In the genomic region with DNA sequence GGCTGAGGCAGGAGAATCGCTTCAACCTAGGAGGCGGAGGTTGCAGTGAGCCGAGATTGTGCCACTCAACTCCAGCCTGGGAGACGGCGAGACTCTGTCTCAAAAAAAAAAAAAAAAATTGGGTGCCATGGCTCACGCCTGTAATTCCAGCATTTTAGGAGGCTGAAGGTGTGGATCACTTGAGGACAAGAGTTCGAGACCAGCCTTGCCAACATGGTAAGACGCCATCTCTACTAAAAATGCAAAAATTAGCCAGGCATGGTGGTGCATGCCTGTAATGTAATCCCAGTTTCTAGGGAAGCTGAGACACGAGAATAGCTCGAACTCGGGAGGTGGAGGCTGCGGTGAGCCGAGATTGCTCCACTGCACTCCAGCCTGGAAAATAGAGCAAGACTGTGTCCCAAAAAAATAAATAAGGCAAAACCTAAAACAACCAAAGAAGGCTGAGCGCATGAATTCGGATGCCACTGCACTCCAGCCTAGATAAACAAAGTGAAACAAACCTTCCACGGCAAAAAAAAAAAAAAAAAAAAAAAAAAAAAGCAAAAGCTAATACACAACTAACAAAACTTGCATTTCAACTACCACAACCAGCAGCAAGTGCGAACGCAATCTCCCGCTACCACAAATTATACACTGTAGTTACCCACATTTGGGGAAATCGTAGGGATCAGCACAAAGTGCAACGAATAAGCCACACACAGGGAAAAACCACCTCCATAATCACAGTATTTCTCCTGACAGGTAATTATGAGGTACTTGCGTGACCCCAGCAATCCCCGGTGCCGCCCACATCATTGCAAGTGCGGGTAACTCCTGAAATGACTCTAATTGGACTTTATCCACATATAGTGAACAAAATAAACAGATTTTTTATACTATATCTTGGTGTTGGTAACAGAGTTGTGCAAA, we compare ENCODE assay signal across 12 cellular contexts. TPM values are rescaled to one million over a fixed set of nuclear protein-coding genes. Genes with fewer than 3 reads are reported as not detected.
DNase-seq lines count a peak whose midpoint lies in the region; ATAC-seq, FAIRE-seq and TF ChIP-seq lines count a peak whose summit lies in the region.
"Had no signal": no experiment of that assay in that cellular context is flagged by ENCODE, and none has a peak within 500 bp of the region (broad histone marks: within the 10 kb centered on the region; RNA-seq: fewer than 3 reads in every experiment).

No MANE protein-coding gene starts in this region.

- intact Hi-C loops in kidney (cut with DNase I) = no loop called here

- H3K27ac ChIP-seq in kidney (ENCODE audit: low read depth in 2 of 2, low read length in 2 of 2) = no peak overlapping the region
- H3K27ac ChIP-seq in subcutaneous abdominal adipose tissue (ENCODE audit: low read depth, low read length) = no peak overlapping the region

- CTCF ChIA-PET in activated CD8-positive, alpha-beta memory T cell treated with anti-CD3 and anti-CD28 coated beads, Interleukin-2, amount 10 ng/mL, durations not matched to agents 7 days and 5 days (lab: Charles Lee) = no interaction called here

- H3K4me1 ChIP-seq in kidney (ENCODE audit: control insufficient read depth in 1 of 2, insufficient read depth in 1 of 2, low read depth in 1 of 2, low read length in 2 of 2) (peaks cover 0 to 4% of the 10 kb centered on the region in 2 donors), subcutaneous abdominal adipose tissue (ENCODE audit: control insufficient read depth in 5 of 5, insufficient read depth in 5 of 5, low read length in 5 of 5) (peaks cover 0 to 4% (median 0%) of the 10 kb centered on the region in 5 donors)
- H3K4me1 ChIP-seq: pancreas had no signal

- no peaks in the 10 kb centered on the region for H3K9me3 ChIP-seq in kidney (ENCODE audit: control insufficient read depth in 1 of 2, low read length in 2 of 2)
- no peaks in the 10 kb centered on the region for H3K9me3 ChIP-seq in subcutaneous abdominal adipose tissue (ENCODE audit: control insufficient read depth in 5 of 5, low read length in 5 of 5)
- H3K9me3 ChIP-seq: pancreas had no signal

- H3K27ac Mint-ChIP-seq in activated CD8-positive, alpha-beta memory T cell treated with anti-CD3 and anti-CD28 coated beads, Interleukin-2, amount 10 ng/mL, durations not matched to agents 7 days and 5 days = peak overlapping the region; percentile 45

- no peaks in the 10 kb centered on the region for H3K27me3 ChIP-seq in subcutaneous abdominal adipose tissue (ENCODE audit: control insufficient read depth in 5 of 5, insufficient read depth in 4 of 5, low read length in 5 of 5)
- H3K27me3 ChIP-seq: pancreas had no signal

- H3K36me3 ChIP-seq in kidney (ENCODE audit: control insufficient read depth in 1 of 2, insufficient read depth in 2 of 2, low read length in 2 of 2) = no peaks in the 10 kb centered on the region
- no peaks in the 10 kb centered on the region for H3K36me3 ChIP-seq in subcutaneous abdominal adipose tissue (ENCODE audit: control insufficient read depth in 5 of 5, insufficient read depth in 5 of 5, low read length in 5 of 5)
- H3K36me3 ChIP-seq: pancreas had no signal

- no peak for DNase-seq in activated CD8-positive, alpha-beta memory T cell treated with anti-CD3 and anti-CD28 coated beads, Interleukin-2, amount 10 ng/mL, durations not matched to agents 7 days and 5 days
- no peak for DNase-seq in activated CD8-positive, alpha-beta memory T cell treated with anti-CD3 and anti-CD28 coated beads, Interleukin-2, amount 50 U/mL, for 48 hours
- DNase-seq in SHP77 (lab: John Stamatoyannopoulos, UW) = peak; percentile 41 to 55
- DNase-seq in kidney = peak; percentile 37
- DNase-seq in foreskin melanocyte = no peak
- no peak for DNase-seq in frontal cortex (ENCODE audit: low spot score in 2 of 2)
- no peak for DNase-seq in HuH-7 (ENCODE audit: low spot score)
- DNase-seq: NCI-H146, SIG-M5 had no signal

- peak overlapping the region; percentile 56 to 59 for H3K4me3 ChIP-seq in kidney (ENCODE audit: low read length in 2 of 2)
- peak overlapping the region in 3 of 5 donors; percentile 2 to 29 (median 4) for H3K4me3 ChIP-seq in subcutaneous abdominal adipose tissue (ENCODE audit: low read depth in 1 of 5, low read length in 5 of 5)

- peaks cover 21% of the 10 kb centered on the region for H3K27me3 Mint-ChIP-seq in activated CD8-positive, alpha-beta memory T cell treated with anti-CD3 and anti-CD28 coated beads, Interleukin-2, amount 10 ng/mL, durations not matched to agents 7 days and 5 days

- peak overlapping the region; percentile 42 for H3K4me3 Mint-ChIP-seq in activated CD8-positive, alpha-beta memory T cell treated with anti-CD3 and anti-CD28 coated beads, Interleukin-2, amount 10 ng/mL, durations not matched to agents 7 days and 5 days

- no peak for TF ChIP-seq CTCF in kidney (IDR thresholded peaks at IDR 0.05; ENCODE audit: borderline replicate concordance, extremely low read depth, insufficient read depth)

- no peak for ATAC-seq in activated CD8-positive, alpha-beta memory T cell treated with anti-CD3 and anti-CD28 coated beads, Interleukin-2, amount 10 ng/mL, durations not matched to agents 7 days and 5 days

- no peaks in the 10 kb centered on the region for H3K9me3 Mint-ChIP-seq in activated CD8-positive, alpha-beta memory T cell treated with anti-CD3 and anti-CD28 coated beads, Interleukin-2, amount 10 ng/mL, durations not matched to agents 7 days and 5 days (ENCODE audit: low read depth)

- peaks cover 7% of the 10 kb centered on the region for H3K4me1 Mint-ChIP-seq in activated CD8-positive, alpha-beta memory T cell treated with anti-CD3 and anti-CD28 coated beads, Interleukin-2, amount 10 ng/mL, durations not matched to agents 7 days and 5 days

- H3K36me3 Mint-ChIP-seq in activated CD8-positive, alpha-beta memory T cell treated with anti-CD3 and anti-CD28 coated beads, Interleukin-2, amount 10 ng/mL, durations not matched to agents 7 days and 5 days = no peaks in the 10 kb centered on the region

- FAIRE-seq in kidney (lab: Jason Lieb, UNC) (no peak), frontal cortex (lab: Jason Lieb, UNC) (no peak)
- FAIRE-seq: colon, pancreas had no signal

- H3K9ac ChIP-seq in kidney (ENCODE audit: low read length in 2 of 2) = peak overlapping the region in 1 of 2 donors; percentile 51
- no peak overlapping the region for H3K9ac ChIP-seq in subcutaneous abdominal adipose tissue (ENCODE audit: low read length in 5 of 5)

RNA-seq across cellular contexts. Expression of a gene that starts 25.6 kb away (rescaled TPM):
- total RNA-seq in activated CD8-positive, alpha-beta memory T cell treated with anti-CD3 and anti-CD28 coated beads, Interleukin-2, amount 10 ng/mL, durations not matched to agents 7 days and 5 days = under 1 TPM; 0.28 to 0.35 TPM
- total RNA-seq in kidney = 0.22 TPM
- polyA plus RNA-seq in kidney (ENCODE audit: insufficient read depth, low read depth, low replicate concordance) = 0.09 TPM
- total RNA-seq in frontal cortex = under 0.01 TPM

RNA-seq across cellular contexts. Expression of a gene that starts 26.2 kb away (rescaled TPM):
- 10 to 100 TPM; 61.3 to 65.0 TPM for total RNA-seq in activated CD8-positive, alpha-beta memory T cell treated with anti-CD3 and anti-CD28 coated beads, Interleukin-2, amount 10 ng/mL, durations not matched to agents 7 days and 5 days
- total RNA-seq in kidney (20.2 TPM), frontal cortex (36.3 TPM)
- 29.3 TPM for polyA plus RNA-seq in kidney (ENCODE audit: insufficient read depth, low read depth, low replicate concordance)

Comparison
In these comparisons a context has a peak if more than half of its experiments do, and no peak if none do; other contexts are left out.
1. DNase-seq: peak in SHP77 (2 of 2) and kidney (single experiment); none in activated CD8-positive, alpha-beta memory T cell treated with anti-CD3 and anti-CD28 coated beads, Interleukin-2, amount 10 ng/mL, durations not matched to agents 7 days and 5 days (single experiment), activated CD8-positive, alpha-beta memory T cell treated with anti-CD3 and anti-CD28 coated beads, Interleukin-2, amount 50 U/mL, for 48 hours (single experiment), foreskin melanocyte (single experiment), frontal cortex (0 of 2) and HuH-7 (single experiment).